ENCODE assay signal across 19 cellular contexts in genomic region chr14:69487226-69487625, GRCh38. TPM values are rescaled to one million over a fixed set of nuclear protein-coding genes. Genes with fewer than 3 reads are reported as not detected.
A peak's percentile ranks its signal among the peaks of the same experiment; 100 is the strongest.
DNase-seq lines count a peak whose midpoint lies in the region; ATAC-seq and TF ChIP-seq lines count a peak whose summit lies in the region.
"Had no signal": no experiment of that assay in that cellular context is flagged by ENCODE, and none has a peak within 500 bp of the region (broad histone marks: within the 10 kb centered on the region; RNA-seq: fewer than 3 reads in every experiment).

No MANE protein-coding gene starts in this region.

- H3K4me3 ChIP-seq in BLaER1 (no peak overlapping the region), neural progenitor cell (no peak overlapping the region), lower leg skin (ENCODE audit: low read depth, poor library complexity, severe bottlenecking) (no peak overlapping the region)
- H3K4me3 ChIP-seq: GM23248, HAP-1 had no signal

- no peaks in the 10 kb centered on the region for H3K9me3 ChIP-seq in BLaER1
- H3K9me3 ChIP-seq in neural progenitor cell (ENCODE audit: low read depth): no peaks in the 10 kb centered on the region
- H3K9me3 ChIP-seq: HAP-1 had no signal

- H3K4me2 ChIP-seq in BLaER1: peak overlapping the region; percentile 51
- H3K4me2 ChIP-seq in neural progenitor cell: peak overlapping the region; percentile 43

- intact Hi-C loops in lower leg skin (cut with DNase I; ENCODE audit: low total_unique reads): no loop called here

- CTCF ChIA-PET in WTC11 (lab: Charles Lee): interaction anchor here (1.0 to 3.3 kb wide), 6 partner anchors 12 to 61 kb away, joined by 3 to 20 read pairs (median 8); no protein-coding TSS in a partner anchor

- H3K27ac ChIP-seq in BLaER1 (no peak overlapping the region), neural progenitor cell (no peak overlapping the region)
- H3K27ac ChIP-seq: GM23248 had no signal

- peaks cover 24% of the 10 kb centered on the region; the same call in 1 of the 2 replicates for H4K20me1 ChIP-seq in BLaER1
- H4K20me1 ChIP-seq in neural progenitor cell (ENCODE audit: low read depth): peaks cover 45% of the 10 kb centered on the region

- DNase-seq in chondrocyte (ENCODE audit: low spot score): peak; percentile 39
- peak; percentile 60 for DNase-seq in neural progenitor cell (ENCODE audit: low spot score)
- peak; percentile 76 for DNase-seq in retina
- DNase-seq in WTC11 (ENCODE audit: low spot score): no peak
- no peak for DNase-seq in lower leg skin (ENCODE audit: low spot score in 2 of 2)
- DNase-seq: 8988T; C1 segment of cervical spinal cord; CD4-positive, CD25-positive, alpha-beta regulatory T cell; CD8-positive, alpha-beta memory T cell; COR-L47; DMS 273 treated with DMSO at 0.1 percent for 48 hours; DMS53; DND-41; EL; GM23248 had no signal

- 95 to 96% methylated on average over 4 of the region's 4 CpGs for WGBS in lower leg skin, 2 donors

- H3K4me3 Mint-ChIP-seq in chondrocyte (ENCODE audit: unreplicated experiment) (no peak overlapping the region), neural progenitor cell (no peak overlapping the region), WTC11 (no peak overlapping the region)
- H3K4me3 Mint-ChIP-seq: CD8-positive, alpha-beta memory T cell had no signal

- POLR2A ChIA-PET in WTC11 (lab: Charles Lee): interaction anchor here (1.2 kb wide), 1 partner anchor 18 kb away, joined by 3 read pairs; no protein-coding TSS in a partner anchor

- H3K9me3 Mint-ChIP-seq in chondrocyte (ENCODE audit: low read depth) (no peaks in the 10 kb centered on the region), neural progenitor cell (no peaks in the 10 kb centered on the region), WTC11 (no peaks in the 10 kb centered on the region)
- H3K9me3 Mint-ChIP-seq: CD8-positive, alpha-beta memory T cell had no signal

- TF ChIP-seq CTCF in chondrocyte (IDR thresholded peaks at IDR 0.05) (no peak), neural progenitor cell (IDR thresholded peaks at IDR 0.05) (no peak), WTC11 (IDR thresholded peaks at IDR 0.05) (no peak), lower leg skin (IDR thresholded peaks at IDR 0.05) (no peak)

- H3K79me2 ChIP-seq in neural progenitor cell (ENCODE audit: low read depth): no peaks in the 10 kb centered on the region

- no peaks in the 10 kb centered on the region for H3K36me3 ChIP-seq in BLaER1
- no peaks in the 10 kb centered on the region for H3K36me3 ChIP-seq in neural progenitor cell
- H3K36me3 ChIP-seq: HAP-1 had no signal

- H3K4me1 ChIP-seq in BLaER1: peaks cover 40% of the 10 kb centered on the region
- H3K4me1 ChIP-seq in neural progenitor cell: peaks cover 29% of the 10 kb centered on the region
- H3K4me1 ChIP-seq: HAP-1 had no signal

- H2AFZ ChIP-seq in neural progenitor cell (replicated peaks): no peak overlapping the region
- H2AFZ ChIP-seq: GM23248 had no signal

- H3F3A ChIP-seq in neural progenitor cell (ENCODE audit: low read depth): peaks cover 11% of the 10 kb centered on the region

- H3K27me3 ChIP-seq in BLaER1 (peaks cover 47% of the 10 kb centered on the region), neural progenitor cell (peaks cover 76% of the 10 kb centered on the region)

- H3K36me3 Mint-ChIP-seq in chondrocyte (ENCODE audit: low read depth) (no peaks in the 10 kb centered on the region), neural progenitor cell (no peaks in the 10 kb centered on the region), WTC11 (no peaks in the 10 kb centered on the region)
- H3K36me3 Mint-ChIP-seq: CD4-positive, CD25-positive, alpha-beta regulatory T cell; CD8-positive, alpha-beta memory T cell had no signal

- H3K27me3 Mint-ChIP-seq in chondrocyte (ENCODE audit: low read depth) (peaks cover 32% of the 10 kb centered on the region), neural progenitor cell (ENCODE audit: insufficient read depth, low read depth) (peaks cover 47% of the 10 kb centered on the region), WTC11 (ENCODE audit: low read depth) (peaks cover 46% of the 10 kb centered on the region)

- no peak for TF ChIP-seq POLR2A in lower leg skin (IDR thresholded peaks at IDR 0.05)

- H3K9ac ChIP-seq in BLaER1: no peak overlapping the region
- H3K9ac ChIP-seq in neural progenitor cell: no peak overlapping the region
- H3K9ac ChIP-seq: GM23248 had no signal

- ATAC-seq in WTC11 (no peak), GM19351 (IDR thresholded peaks at IDR 0.05; ENCODE audit: unreplicated experiment) (no peak)

- H3K4me1 Mint-ChIP-seq in chondrocyte (ENCODE audit: low read depth) (peaks cover 4% of the 10 kb centered on the region), neural progenitor cell (peaks cover 40% of the 10 kb centered on the region), WTC11 (peaks cover 17% of the 10 kb centered on the region)

- H3K27ac Mint-ChIP-seq in chondrocyte (ENCODE audit: unreplicated experiment) (no peak overlapping the region), neural progenitor cell (no peak overlapping the region), WTC11 (no peak overlapping the region)
- H3K27ac Mint-ChIP-seq: CD4-positive, CD25-positive, alpha-beta regulatory T cell; CD8-positive, alpha-beta memory T cell had no signal

TF ChIP-seq in WTC11, 78 proteins besides CTCF, POLR2A, EP300 and RAD21 (continues in another document):
- TF ChIP-seq IRF1 (CRISPR knock-in tag; IDR thresholded peaks at IDR 0.05) (no peak), ZNF532 (CRISPR knock-in tag; IDR thresholded peaks at IDR 0.05; ENCODE audit: borderline replicate concordance) (no peak), TEAD1 (CRISPR knock-in tag; IDR thresholded peaks at IDR 0.05) (no peak), ELF4 (CRISPR knock-in tag; IDR thresholded peaks at IDR 0.05; ENCODE audit: low read depth) (no peak), HMGXB4 (CRISPR knock-in tag; IDR thresholded peaks at IDR 0.05) (no peak), ATF3 (CRISPR knock-in tag; conservative IDR thresholded peaks at IDR 0.05) (no peak), GTF2I (CRISPR knock-in tag; conservative IDR thresholded peaks at IDR 0.05) (no peak), PRRX2 (CRISPR knock-in tag; IDR thresholded peaks at IDR 0.05) (no peak)

RNA-seq across cellular contexts. Expression of gene PLEKHD1, which starts 2.7 kb away (rescaled TPM):
- 0.08 to 0.15 TPM (median 0.10 TPM) in 3 replicates for total RNA-seq in chondrocyte
- not detected in 2 replicates for total RNA-seq in neural progenitor cell (ENCODE audit: low replicate concordance)
- 0.85 to 1.0 TPM (median 0.87 TPM) in 3 replicates for total RNA-seq in WTC11 (2021)
- total RNA-seq in lower leg skin: 1 to 10 TPM in 3 of 4 donors, under 1 TPM in 1; 0.13 to 2.4 (median 1.8) TPM
- total RNA-seq: GM23248, H4 had no signal

Comparison
In these comparisons a context has a peak if more than half of its experiments do, and no peak if none do; other contexts are left out.
1. DNase-seq: peak in chondrocyte (single experiment), neural progenitor cell (single experiment) and retina (single experiment); none in WTC11 (single experiment) and lower leg skin (0 of 2).